1 cellular context compared by ENCODE assay signal in the genomic region with DNA sequence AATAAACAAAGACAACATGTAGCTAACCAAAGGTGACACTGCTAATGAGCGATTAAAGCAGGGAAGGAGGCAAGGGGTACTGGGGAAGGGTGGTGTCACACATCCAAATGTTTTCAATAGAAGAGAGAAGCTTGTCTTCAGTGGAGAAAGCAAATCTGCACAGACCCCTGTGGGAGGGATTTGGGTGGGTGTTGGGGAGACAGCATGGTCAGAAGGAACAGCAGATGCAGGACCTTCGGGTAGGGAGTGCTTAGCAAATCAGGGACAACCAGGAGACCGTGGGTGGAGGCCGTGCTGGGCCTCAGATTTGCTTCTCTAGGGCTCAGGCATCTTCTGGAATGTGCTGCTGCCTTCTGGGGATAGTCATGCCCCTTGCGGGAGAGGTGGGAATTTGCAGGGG.
TF ChIP-seq lines count a peak whose summit lies in the region.

No MANE protein-coding gene starts in this region.

TF ChIP-seq in HCT116, 20 proteins besides CTCF, POLR2A, EP300 and RAD21:
- TF ChIP-seq REST (IDR thresholded peaks at IDR 0.05; ENCODE audit: low read depth) (no peak), ZFX (IDR thresholded peaks at IDR 0.05) (no peak), YY1 (IDR thresholded peaks at IDR 0.05; ENCODE audit: extremely low read depth, insufficient replicate concordance, low read depth, low read length) (no peak), SIN3A (IDR thresholded peaks at IDR 0.05; ENCODE audit: low read depth) (no peak), ZNF274 (IDR thresholded peaks at IDR 0.05; ENCODE audit: low read depth, low read length) (no peak), EZH2phosphoT487 (IDR thresholded peaks at IDR 0.05; ENCODE audit: borderline replicate concordance) (no peak), CEBPB (IDR thresholded peaks at IDR 0.05; ENCODE audit: low read depth) (no peak)
